12 cellular contexts compared by ENCODE assay signal in genomic region chr2:163711699-163712098, GRCh38. TPM values are rescaled to one million over a fixed set of nuclear protein-coding genes. Genes with fewer than 3 reads are reported as not detected.
DNase-seq lines count a peak whose midpoint lies in the region; ATAC-seq and TF ChIP-seq lines count a peak whose summit lies in the region.
"Had no signal": no experiment of that assay in that cellular context is flagged by ENCODE, and none has a peak within 500 bp of the region (broad histone marks: within the 10 kb centered on the region; RNA-seq: fewer than 3 reads in every experiment).

No MANE protein-coding gene starts in this region.

- POLR2A ChIA-PET in SK-N-SH (lab: Yijun Ruan, JAX): no interaction called here

- no peak for TF ChIP-seq POLR2A in esophagus squamous epithelium (IDR thresholded peaks at IDR 0.05)

- no peaks in the 10 kb centered on the region for H3F3A ChIP-seq in SK-N-SH (replicated peaks; ENCODE audit: insufficient read depth)

- peak overlapping the region; percentile 19 for H3K4ac ChIP-seq in trophoblast cell (ENCODE audit: low read depth, low read length)

- 69% methylated on average over 5 of the region's 5 CpGs for WGBS in SK-N-SH (ENCODE audit: low lambda C conversion rate)
- 100% methylated on average over 2 of the region's 5 CpGs for WGBS in trophoblast cell (ENCODE audit: extremely low coverage, insufficient coverage, insufficient read length)
- 69 to 79% methylated on average over 5 of the region's 5 CpGs for WGBS in esophagus squamous epithelium, 2 donors

- intact Hi-C loops in esophagus squamous epithelium (cut with DNase I): no loop called here

- H4K8ac ChIP-seq in trophoblast cell (ENCODE audit: low read depth, low read length): no peak overlapping the region

- H3K4me3 ChIP-seq in SK-N-SH (ENCODE audit: low read depth in 2 of 2, low read length in 1 of 2) (no peak overlapping the region), trophoblast cell (ENCODE audit: low read depth, low read length) (no peak overlapping the region), esophagus squamous epithelium (no peak overlapping the region)
- H3K4me3 ChIP-seq: BLaER1 treated with 17β-estradiol and CSF1 and Interleukin-3, amounts not matched to agents 10 nM and 100 nM had no signal

- no peak overlapping the region for H3K9ac ChIP-seq in SK-N-SH
- H3K9ac ChIP-seq in trophoblast cell (ENCODE audit: low read length): no peak overlapping the region
- H3K9ac ChIP-seq: BLaER1 treated with 17β-estradiol and CSF1 and Interleukin-3, amounts not matched to agents 10 nM and 100 nM had no signal

- H3K9me2 ChIP-seq in SK-N-SH: no peaks in the 10 kb centered on the region

- H3K36me3 ChIP-seq in SK-N-SH (replicated peaks in 1 of 2; ENCODE audit: control insufficient read depth in 1 of 2, insufficient read depth in 2 of 2, low read length in 1 of 2) (no peaks in the 10 kb centered on the region), trophoblast cell (ENCODE audit: control insufficient read depth in 1 of 2, insufficient read depth in 2 of 2, low read length in 2 of 2) (no peaks in the 10 kb centered on the region), esophagus squamous epithelium (no peaks in the 10 kb centered on the region)
- H3K36me3 ChIP-seq: BLaER1 treated with 17β-estradiol and CSF1 and Interleukin-3, amounts not matched to agents 10 nM and 100 nM had no signal

- TF ChIP-seq CTCF in SK-N-SH (IDR thresholded peaks at IDR 0.05) (no peak), esophagus squamous epithelium (IDR thresholded peaks at IDR 0.05) (no peak)

- no peak overlapping the region for H2BK5ac ChIP-seq in trophoblast cell (ENCODE audit: low read depth, low read length, poor library complexity)

- H3K23ac ChIP-seq in trophoblast cell (ENCODE audit: low read length): no peak overlapping the region

- no peak overlapping the region for H3K14ac ChIP-seq in trophoblast cell (ENCODE audit: low read length)

- no peak overlapping the region for H2BK12ac ChIP-seq in trophoblast cell (ENCODE audit: low read length)

- CTCF ChIA-PET in SK-N-SH (lab: Yijun Ruan, JAX): interaction anchor here (1.2 kb wide), 1 partner anchor 24 kb away, joined by 3 read pairs; the partner anchor contains the start of gene FIGN

- H4K12ac ChIP-seq in trophoblast cell (ENCODE audit: low read depth, low read length): no peak overlapping the region

- H4K20me1 ChIP-seq in SK-N-SH (ENCODE audit: insufficient read depth): no peaks in the 10 kb centered on the region
- H4K20me1 ChIP-seq: BLaER1 treated with 17β-estradiol and CSF1 and Interleukin-3, amounts not matched to agents 10 nM and 100 nM had no signal

- H2AFZ ChIP-seq in SK-N-SH (ENCODE audit: low read depth): no peak overlapping the region
- no peak overlapping the region for H2AFZ ChIP-seq in trophoblast cell (ENCODE audit: insufficient read depth, low read length, poor library complexity)

- no peak overlapping the region for H2BK120ac ChIP-seq in trophoblast cell (ENCODE audit: insufficient read depth, low read length, poor library complexity)

- H3K27ac ChIP-seq in SK-N-SH (ENCODE audit: low read depth in 2 of 2, low read length in 1 of 2) (no peak overlapping the region), cingulate gyrus (ENCODE audit: low read depth, low read length) (peak overlapping the region; percentile 30), trophoblast cell (ENCODE audit: low read depth, low read length) (no peak overlapping the region), esophagus squamous epithelium (no peak overlapping the region)
- H3K27ac ChIP-seq: 22Rv1; BLaER1 treated with 17β-estradiol and CSF1 and Interleukin-3, amounts not matched to agents 10 nM and 100 nM; HL-60 had no signal

- no peaks in the 10 kb centered on the region for H3K9me3 ChIP-seq in SK-N-SH
- H3K9me3 ChIP-seq in trophoblast cell (ENCODE audit: insufficient read depth, low read depth, low read length): no peaks in the 10 kb centered on the region
- no peaks in the 10 kb centered on the region for H3K9me3 ChIP-seq in esophagus squamous epithelium
- H3K9me3 ChIP-seq: BLaER1 treated with 17β-estradiol and CSF1 and Interleukin-3, amounts not matched to agents 10 nM and 100 nM had no signal

- H3K79me1 ChIP-seq in trophoblast cell (ENCODE audit: low read length): no peaks in the 10 kb centered on the region

- DNase-seq in SK-N-SH (no peak), trophoblast cell (no peak), esophagus squamous epithelium (lab: John Stamatoyannopoulos, UW) (no peak), UCSD-AML1 (lab: John Stamatoyannopoulos, UW; ENCODE audit: unreplicated experiment) (no peak), AG20443 (ENCODE audit: low spot score) (no peak)
- DNase-seq: CD4-positive, CD25-positive, alpha-beta regulatory T cell had no signal

- H3K79me2 ChIP-seq in SK-N-SH (ENCODE audit: insufficient read depth) (no peaks in the 10 kb centered on the region), trophoblast cell (ENCODE audit: control insufficient read depth, insufficient read depth, low read length, poor library complexity) (no peaks in the 10 kb centered on the region)

- TF ChIP-seq EP300 in SK-N-SH (IDR thresholded peaks at IDR 0.05; ENCODE audit: borderline replicate concordance in 1 of 2, low read depth in 1 of 2, low read length in 1 of 2): no peak

- no peak overlapping the region for H4K91ac ChIP-seq in trophoblast cell (ENCODE audit: low read depth, low read length)

- H2AK5ac ChIP-seq in trophoblast cell (ENCODE audit: low read length): no peak overlapping the region

- H3K27me3 ChIP-seq in SK-N-SH (ENCODE audit: insufficient read depth) (no peaks in the 10 kb centered on the region), trophoblast cell (ENCODE audit: insufficient read depth, low read length) (no peaks in the 10 kb centered on the region), esophagus squamous epithelium (no peaks in the 10 kb centered on the region)
- H3K27me3 ChIP-seq: BLaER1 treated with 17β-estradiol and CSF1 and Interleukin-3, amounts not matched to agents 10 nM and 100 nM had no signal

- no peak for ATAC-seq in SK-N-SH treated with all-trans-retinoic acid at 6 μM for 48 hours
- ATAC-seq: HCT116 had no signal

- no peak for TF ChIP-seq RAD21 in SK-N-SH (IDR thresholded peaks at IDR 0.05; ENCODE audit: low read length)

- H3K4me2 ChIP-seq in SK-N-SH (no peak overlapping the region), trophoblast cell (ENCODE audit: low read length) (no peak overlapping the region)
- H3K4me2 ChIP-seq: BLaER1 treated with 17β-estradiol and CSF1 and Interleukin-3, amounts not matched to agents 10 nM and 100 nM had no signal

- H3K4me1 ChIP-seq in SK-N-SH (ENCODE audit: control insufficient read depth in 1 of 2, insufficient read depth in 2 of 2, low read depth in 1 of 2, low read length in 1 of 2) (peaks cover 0 to 26% of the 10 kb centered on the region in 2 experiments; a peak in 2 of 4 replicates), trophoblast cell (ENCODE audit: control insufficient read depth in 1 of 2, insufficient read depth in 2 of 2, low read length in 2 of 2) (peaks cover 3 to 6% of the 10 kb centered on the region in 2 experiments), esophagus squamous epithelium (no peaks in the 10 kb centered on the region)
- H3K4me1 ChIP-seq: BLaER1 treated with 17β-estradiol and CSF1 and Interleukin-3, amounts not matched to agents 10 nM and 100 nM had no signal

- no peak overlapping the region for H3K18ac ChIP-seq in trophoblast cell (ENCODE audit: low read length)

TF ChIP-seq in SK-N-SH, 30 proteins besides CTCF, POLR2A, EP300 and RAD21:
- TF ChIP-seq MEF2A (IDR thresholded peaks at IDR 0.05; ENCODE audit: borderline replicate concordance, low read depth): no peak
- no peak for TF ChIP-seq FOXJ3 (CRISPR knock-in tag; IDR thresholded peaks at IDR 0.05)
- TF ChIP-seq GATA2 (CRISPR knock-in tag; IDR thresholded peaks at IDR 0.05): peak; percentile 39; the same call in 1 of the 2 replicates
- TF ChIP-seq, protein P1, sequence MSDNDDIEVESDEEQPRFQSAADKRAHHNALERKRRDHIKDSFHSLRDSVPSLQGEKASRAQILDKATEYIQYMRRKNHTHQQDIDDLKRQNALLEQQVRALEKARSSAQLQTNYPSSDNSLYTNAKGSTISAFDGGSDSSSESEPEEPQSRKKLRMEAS (IDR thresholded peaks at IDR 0.05; ENCODE audit: low read depth): no peak
- TF ChIP-seq RXRA (IDR thresholded peaks at IDR 0.05; ENCODE audit: borderline replicate concordance, low read depth): no peak

TF ChIP-seq in SK-N-SH treated with all-trans-retinoic acid at 6 μM for 48 hours, 23 proteins besides CTCF, POLR2A, EP300 and RAD21 (continues in another document):
- no peak for TF ChIP-seq TCF4 (CRISPR knock-in tag; IDR thresholded peaks at IDR 0.05; ENCODE audit: borderline replicate concordance)
- TF ChIP-seq, protein P2, sequence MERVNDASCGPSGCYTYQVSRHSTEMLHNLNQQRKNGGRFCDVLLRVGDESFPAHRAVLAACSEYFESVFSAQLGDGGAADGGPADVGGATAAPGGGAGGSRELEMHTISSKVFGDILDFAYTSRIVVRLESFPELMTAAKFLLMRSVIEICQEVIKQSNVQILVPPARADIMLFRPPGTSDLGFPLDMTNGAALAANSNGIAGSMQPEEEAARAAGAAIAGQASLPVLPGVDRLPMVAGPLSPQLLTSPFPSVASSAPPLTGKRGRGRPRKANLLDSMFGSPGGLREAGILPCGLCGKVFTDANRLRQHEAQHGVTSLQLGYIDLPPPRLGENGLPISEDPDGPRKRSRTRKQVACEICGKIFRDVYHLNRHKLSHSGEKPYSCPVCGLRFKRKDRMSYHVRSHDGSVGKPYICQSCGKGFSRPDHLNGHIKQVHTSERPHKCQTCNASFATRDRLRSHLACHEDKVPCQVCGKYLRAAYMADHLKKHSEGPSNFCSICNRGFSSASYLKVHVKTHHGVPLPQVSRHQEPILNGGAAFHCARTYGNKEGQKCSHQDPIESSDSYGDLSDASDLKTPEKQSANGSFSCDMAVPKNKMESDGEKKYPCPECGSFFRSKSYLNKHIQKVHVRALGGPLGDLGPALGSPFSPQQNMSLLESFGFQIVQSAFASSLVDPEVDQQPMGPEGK (CRISPR knock-in tag; IDR thresholded peaks at IDR 0.05; ENCODE audit: borderline replicate concordance): no peak
- no peak for TF ChIP-seq RARB (CRISPR knock-in tag; IDR thresholded peaks at IDR 0.05)
- TF ChIP-seq ZC3H10 (CRISPR knock-in tag; IDR thresholded peaks at IDR 0.05): no peak
- TF ChIP-seq ZFP30 (CRISPR knock-in tag; IDR thresholded peaks at IDR 0.05): no peak
- no peak for TF ChIP-seq BACH2 (CRISPR knock-in tag; IDR thresholded peaks at IDR 0.05; ENCODE audit: borderline replicate concordance)

RNA-seq across cellular contexts. Expression of gene FIGN, which starts 24.1 kb away (rescaled TPM):
- 0.74 and 0.75 TPM in 2 replicates for polyA plus RNA-seq in SK-N-SH (2012; rRNA removed)
- 0.56 and 0.63 TPM in 2 replicates for polyA plus RNA-seq in SK-N-SH (2012; cell fraction: cytosol; rRNA removed)
- 0.83 and 2.0 TPM in 2 replicates for polyA plus RNA-seq in SK-N-SH (2012; cell fraction: nucleus; rRNA removed)
- polyA plus RNA-seq in trophoblast cell (2013): 29.2 and 29.8 TPM in 2 replicates
- total RNA-seq in esophagus squamous epithelium: 1 to 10 TPM in 3 of 4 donors, under 1 TPM in 1; 0.38 to 2.1 (median 1.8) TPM
- total RNA-seq: CD4-positive, CD25-positive, alpha-beta regulatory T cell had no signal
- polyA plus RNA-seq: CD4-positive, CD25-positive, alpha-beta regulatory T cell had no signal
